8 cellular contexts compared by ENCODE assay signal in genomic region chr1:112783059-112783458, GRCh38.
"Had no signal": no experiment of that assay in that cellular context is flagged by ENCODE, and none has a peak within 500 bp of the region (broad histone marks: within the 10 kb centered on the region; RNA-seq: fewer than 3 reads in every experiment).

No MANE protein-coding gene starts in this region.

- H3K4me3 ChIP-seq: GM12878 had no signal

- FAIRE-seq: G401.6, GM12878, GM12891, GM12892, GM18507, GM19239 had no signal

- ATAC-seq: GM12878 had no signal

- DNase-seq: GDM1, GF-D8 had no signal
